Comparison of ENCODE assay signal across 8 cellular contexts in genomic region chr6:24918641-24919403, GRCh38. TPM values are rescaled to one million over a fixed set of nuclear protein-coding genes. Genes with fewer than 3 reads are reported as not detected.
DNase-seq lines count a peak whose midpoint lies in the region; ATAC-seq and TF ChIP-seq lines count a peak whose summit lies in the region.

No MANE protein-coding gene starts in this region.

- H3K36me3 Mint-ChIP-seq in mesothelial cell of epicardium, result no peaks in the 10 kb centered on the region

- peaks cover 14% of the 10 kb centered on the region for H3K4me1 ChIP-seq in SJCRH30
- no peaks in the 10 kb centered on the region for H3K4me1 ChIP-seq in aorta (ENCODE audit: control insufficient read depth in 1 of 2, insufficient read depth in 2 of 2, low read length in 2 of 2)

- peak overlapping the region; percentile 12 for H3K27ac Mint-ChIP-seq in mesothelial cell of epicardium

- H3K4me1 Mint-ChIP-seq in mesothelial cell of epicardium, result peaks cover 22% of the 10 kb centered on the region

- peak overlapping the region; percentile 13 for H3K4me3 ChIP-seq in SJCRH30
- no peak overlapping the region for H3K4me3 ChIP-seq in aorta (ENCODE audit: low read length in 2 of 2)

- H3K9me3 ChIP-seq in SJCRH30 (replicated peaks) (no peaks in the 10 kb centered on the region), aorta (ENCODE audit: control insufficient read depth, low read length) (no peaks in the 10 kb centered on the region)

- H3K9me3 Mint-ChIP-seq in mesothelial cell of epicardium, result no peaks in the 10 kb centered on the region

- H3K27ac ChIP-seq in SJCRH30 (peak overlapping the region; percentile 84), aorta (ENCODE audit: low read depth in 1 of 2, low read length in 2 of 2) (no peak overlapping the region)

- H3K27me3 ChIP-seq in SJCRH30 (no peaks in the 10 kb centered on the region), aorta (ENCODE audit: control insufficient read depth in 1 of 2, insufficient read depth in 2 of 2, low read length in 1 of 2) (no peaks in the 10 kb centered on the region)

- H3K4me3 Mint-ChIP-seq in mesothelial cell of epicardium, result no peak overlapping the region

- no peak for TF ChIP-seq CTCF in mesothelial cell of epicardium (IDR thresholded peaks at IDR 0.05; ENCODE audit: unreplicated experiment)

- ATAC-seq in HG03354 (IDR thresholded peaks at IDR 0.05; ENCODE audit: poor library complexity, severe bottlenecking, unreplicated experiment) (peak; percentile 54), GM21526 (IDR thresholded peaks at IDR 0.05; ENCODE audit: low FRiP score, unreplicated experiment) (no peak), HG02571 (IDR thresholded peaks at IDR 0.05; ENCODE audit: unreplicated experiment) (no peak), aorta (ENCODE audit: low FRiP score) (no peak)

- H3K36me3 ChIP-seq in SJCRH30 (no peaks in the 10 kb centered on the region), aorta (ENCODE audit: control insufficient read depth in 1 of 2, insufficient read depth in 2 of 2, low read length in 1 of 2) (no peaks in the 10 kb centered on the region)

- intact Hi-C loops in aorta (cut with DNase I), result no loop called here

- 83 to 87% methylated on average over 5 of the region's 5 CpGs for WGBS in aorta, 2 donors

- DNase-seq in DMS79 (lab: John Stamatoyannopoulos, UW) (peak; percentile 55), SJCRH30 (peak; percentile 66 to 74), mesothelial cell of epicardium (ENCODE audit: low spot score in 2 of 2, unreplicated experiment in 2 of 2) (no peak), aorta (no peak), AG20443 (ENCODE audit: low spot score) (no peak)

- peaks cover 3% of the 10 kb centered on the region for H3K27me3 Mint-ChIP-seq in mesothelial cell of epicardium (ENCODE audit: low read depth)

RNA-seq across cellular contexts. Expression of gene RIPOR2, which starts 16.9 kb away (rescaled TPM):
- 3.0 and 3.9 TPM in 2 replicates for total RNA-seq in SJCRH30 (2014; rRNA removed; shearing (Covaris generic))
- total RNA-seq in mesothelial cell of epicardium (1.7 to 1.9 TPM (median 1.7 TPM) in 3 replicates), aorta (10 to 100 TPM in 1 of 2 donors, 1 to 10 TPM in 1; 9.7 to 16.1 TPM)
- polyA plus RNA-seq in aorta, result 1 to 10 TPM; 1.1 to 2.5 TPM

Comparison
In these comparisons a context has a peak if more than half of its experiments do, and no peak if none do; other contexts are left out.
1. DNase-seq: peak in DMS79 (single experiment) and SJCRH30 (2 of 2); none in mesothelial cell of epicardium (0 of 2), aorta (0 of 2) and AG20443 (single experiment).